22 cellular contexts compared by ENCODE assay signal in genomic region chr14:83047436-83047835, GRCh38.
"Had no signal": no experiment of that assay in that cellular context is flagged by ENCODE, and none has a peak within 500 bp of the region (broad histone marks: within the 10 kb centered on the region; RNA-seq: fewer than 3 reads in every experiment).

No MANE protein-coding gene starts in this region.

- H3K4me3 ChIP-seq: left lung, lower lobe of right lung, ovary, spleen, suprapubic skin, thoracic aorta, tibial artery, upper lobe of right lung had no signal

- ATAC-seq: left cardiac atrium; left lung; lower lobe of right lung; natural killer cell; right cardiac atrium; sciatic nerve; stimulated activated effector memory CD8-positive, alpha-beta T cell treated with anti-CD3 and anti-CD28 coated beads, Interleukin-12 subunit alpha, Interleukin-12 subunit beta, amount 100 ng/mL, for 72 hours; upper lobe of right lung had no signal

- H3K9me3 ChIP-seq: left lung, lower lobe of right lung, ovary, suprapubic skin, thoracic aorta, tibial artery, upper lobe of right lung had no signal

- DNase-seq: hippocampal formation; kidney glomerular epithelial cell; left cardiac atrium; left lung; lower lobe of right lung; mammary epithelial cell; mesenchymal stem cell; naive B cell; natural killer cell; ovary; right cardiac atrium; small intestine; spleen; stimulated activated CD4-positive, alpha-beta T cell treated with anti-CD3 and anti-CD28 coated beads, Interleukin-4, amount 100 ng/mL, for 24 hours; stimulated activated naive CD4-positive, alpha-beta T cell; tibial artery; trophoblast cell; upper lobe of right lung had no signal

- H3K4me1 ChIP-seq: left lung, lower lobe of right lung, spleen, suprapubic skin, upper lobe of right lung had no signal

- H3K27me3 ChIP-seq: left lung, ovary, spleen, suprapubic skin, tibial artery, upper lobe of right lung had no signal

- H3K27ac ChIP-seq: left lung, lower lobe of right lung, ovary, spleen, suprapubic skin, thoracic aorta, tibial artery, upper lobe of right lung had no signal

- H3K36me3 ChIP-seq: left lung, lower lobe of right lung, ovary, spleen, suprapubic skin, thoracic aorta, tibial artery, upper lobe of right lung had no signal
